ENCODE assay signal across 17 cellular contexts in the genomic region with DNA sequence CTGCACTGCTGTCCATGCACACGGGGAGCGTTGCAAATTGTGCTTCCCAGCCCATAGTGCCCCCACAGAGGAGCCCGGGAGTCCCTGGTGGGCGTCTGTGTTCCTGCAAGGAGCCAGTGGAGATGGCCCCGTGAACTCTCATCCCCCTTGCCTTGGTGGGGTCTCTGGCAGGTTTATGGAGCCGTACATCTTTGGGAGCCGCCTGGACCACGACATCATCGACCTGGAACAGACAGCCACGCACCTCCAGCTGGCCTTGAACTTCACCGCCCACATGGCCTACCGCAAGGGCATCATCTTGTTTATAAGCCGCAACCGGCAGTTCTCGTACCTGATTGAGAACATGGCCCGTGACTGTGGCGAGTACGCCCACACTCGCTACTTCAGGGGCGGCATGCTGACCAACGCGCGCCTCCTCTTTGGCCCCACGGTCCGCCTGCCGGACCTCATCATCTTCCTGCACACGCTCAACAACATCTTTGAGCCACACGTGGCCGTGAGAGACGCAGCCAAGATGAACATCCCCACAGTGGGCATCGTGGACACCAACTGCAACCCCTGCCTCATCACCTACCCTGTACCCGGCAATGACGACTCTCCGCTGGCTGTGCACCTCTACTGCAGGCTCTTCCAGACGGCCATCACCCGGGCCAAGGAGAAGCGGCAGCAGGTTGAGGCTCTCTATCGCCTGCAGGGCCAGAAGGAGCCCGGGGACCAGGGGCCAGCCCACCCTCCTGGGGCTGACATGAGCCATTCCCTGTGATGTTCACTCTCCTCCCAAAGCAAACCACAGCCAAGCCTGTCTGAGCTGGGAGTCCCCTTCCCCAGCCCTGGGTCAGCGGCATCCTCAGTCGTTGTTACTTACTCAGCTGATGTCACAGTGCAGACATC. TPM values are rescaled to one million over a fixed set of nuclear protein-coding genes. Genes with fewer than 3 reads are reported as not detected.
DNase-seq lines count a peak whose midpoint lies in the region; ATAC-seq, FAIRE-seq and TF ChIP-seq lines count a peak whose summit lies in the region.
"Had no signal": no experiment of that assay in that cellular context is flagged by ENCODE, and none has a peak within 500 bp of the region (broad histone marks: within the 10 kb centered on the region; RNA-seq: fewer than 3 reads in every experiment).

No MANE protein-coding gene starts in this region.

- no peak overlapping the region for H2AFZ ChIP-seq in GM23338
- no peak overlapping the region for H2AFZ ChIP-seq in K562 (ENCODE audit: low read depth, low read length)

- no peak overlapping the region for H3K27ac Mint-ChIP-seq in CD4-positive, CD25-positive, alpha-beta regulatory T cell
- no peak overlapping the region for H3K27ac Mint-ChIP-seq in GM23338
- H3K27ac Mint-ChIP-seq in naive thymus-derived CD4-positive, alpha-beta T cell, result peak overlapping the region in 1 of 9 donors; percentile 17
- H3K27ac Mint-ChIP-seq: activated naive CD8-positive, alpha-beta T cell treated with anti-CD3 and anti-CD28 coated beads, Interleukin-2, amount 50 U/mL, for 24 hours had no signal

- H3K9ac ChIP-seq in K562 (ENCODE audit: insufficient read depth in 1 of 2, low read depth in 2 of 2, low read length in 2 of 2), result no peak overlapping the region; a peak in 1 of 4 replicates

- H3K79me2 ChIP-seq in GM23338 (replicated peaks; ENCODE audit: insufficient read depth) (peaks cover 19% of the 10 kb centered on the region), K562 (ENCODE audit: control insufficient read depth, insufficient read depth, low read length) (peaks cover 41% of the 10 kb centered on the region)

- POLR2A ChIA-PET in K562 (lab: Yijun Ruan, JAX), result interaction anchor here (1.0 to 1.2 kb wide), 2 partner anchors 14 to 56 kb away, joined by 3 read pairs; no protein-coding TSS in a partner anchor
- POLR2A ChIA-PET in naive thymus-derived CD4-positive, alpha-beta T cell (lab: Charles Lee), result no interaction called here

- peaks cover 0 to under 1% (median 0%) of the 10 kb centered on the region in 7 donors for H3K9me3 Mint-ChIP-seq in CD4-positive, CD25-positive, alpha-beta regulatory T cell
- H3K9me3 Mint-ChIP-seq in GM23338, result no peaks in the 10 kb centered on the region
- H3K9me3 Mint-ChIP-seq in naive thymus-derived CD4-positive, alpha-beta T cell, result peaks cover 0 to 10% (median 4%) of the 10 kb centered on the region in 11 donors

- no peak overlapping the region for H3K4me3 ChIP-seq in CD4-positive, CD25-positive, alpha-beta regulatory T cell (ENCODE audit: low read depth, low read length)
- H3K4me3 ChIP-seq in GM23338 (no peak overlapping the region), K562 (no peak overlapping the region)
- H3K4me3 ChIP-seq in naive thymus-derived CD4-positive, alpha-beta T cell (ENCODE audit: low read length), result no peak overlapping the region
- H3K4me3 ChIP-seq: breast epithelium, pancreas, Peyer's patch, vagina had no signal

- intact Hi-C loops in K562 (cut with micrococcal nuclease), result no loop called here
- intact Hi-C loops in naive thymus-derived CD4-positive, alpha-beta T cell (cut with micrococcal nuclease), result loop anchor here in 1 of 2 donors (5.0 to 10.0 kb wide), 2 partner anchors 1046 to 1339 kb away; partner anchors contain the start of gene RNU6ATAC

- H3K36me3 ChIP-seq in CD4-positive, CD25-positive, alpha-beta regulatory T cell (ENCODE audit: control insufficient read depth, insufficient read depth, low read length), result peaks cover 23% of the 10 kb centered on the region
- peaks cover 9% of the 10 kb centered on the region; the same call in 1 of the 2 replicates for H3K36me3 ChIP-seq in GM23338 (ENCODE audit: insufficient read depth)
- peaks cover 42% of the 10 kb centered on the region for H3K36me3 ChIP-seq in K562 (ENCODE audit: control insufficient read depth, insufficient read depth, low read length)
- H3K36me3 ChIP-seq in naive thymus-derived CD4-positive, alpha-beta T cell (ENCODE audit: control insufficient read depth in 2 of 3, insufficient read depth in 3 of 3, low read length in 3 of 3), result peaks cover 0 to 45% (median 0%) of the 10 kb centered on the region in 3 experiments
- H3K36me3 ChIP-seq: breast epithelium had no signal

- 88% methylated on average over 41 of the region's 41 CpGs for WGBS in K562 (ENCODE audit: insufficient coverage, low coverage, missing lambda C conversion rate)

- H3F3A ChIP-seq in GM23338 (replicated peaks; ENCODE audit: low read depth), result 0 out of 2 replicates have a peak, but pooled peaks cover 3% of the 10 kb centered on the region

- H3K4me1 ChIP-seq in CD4-positive, CD25-positive, alpha-beta regulatory T cell (ENCODE audit: control insufficient read depth, insufficient read depth, low read length, poor library complexity, severe bottlenecking), result peaks cover 28% of the 10 kb centered on the region
- H3K4me1 ChIP-seq in GM23338 (ENCODE audit: insufficient read depth), result no peaks in the 10 kb centered on the region; the same call in 1 of the 2 replicates
- H3K4me1 ChIP-seq in K562 (replicated peaks in 1 of 2; ENCODE audit: control insufficient read depth in 2 of 2, insufficient read depth in 2 of 2, low read length in 2 of 2), result peaks cover 26 to 90% of the 10 kb centered on the region in 2 experiments
- peaks cover 10 to 14% of the 10 kb centered on the region in 2 donors for H3K4me1 ChIP-seq in naive thymus-derived CD4-positive, alpha-beta T cell (ENCODE audit: control insufficient read depth in 2 of 2, insufficient read depth in 2 of 2, low read length in 2 of 2)
- H3K4me1 ChIP-seq: foreskin keratinocyte had no signal

- CTCF ChIA-PET in K562 (lab: Yijun Ruan, JAX; ENCODE audit: low intra/inter-chr PET ratio), result no interaction called here
- CTCF ChIA-PET in naive thymus-derived CD4-positive, alpha-beta T cell (lab: Charles Lee), result no interaction called here

- no peak overlapping the region for H3K4me2 ChIP-seq in GM23338
- H3K4me2 ChIP-seq in K562 (ENCODE audit: insufficient read depth, low read length), result no peak overlapping the region

- no peak for TF ChIP-seq POLR2A in K562 (conservative IDR thresholded peaks at IDR 0.05)

- no peak for TF ChIP-seq RAD21 in K562 (CRISPR knock-in tag; conservative IDR thresholded peaks at IDR 0.05 in 1 of 2, IDR thresholded peaks at IDR 0.05 in 1 of 2)

- no peaks in the 10 kb centered on the region for H3K27me3 ChIP-seq in CD4-positive, CD25-positive, alpha-beta regulatory T cell (ENCODE audit: control insufficient read depth, insufficient read depth, low read length)
- H3K27me3 ChIP-seq in GM23338 (ENCODE audit: insufficient read depth) (no peaks in the 10 kb centered on the region), K562 (ENCODE audit: control insufficient read depth in 2 of 2, insufficient read depth in 2 of 2, low read length in 2 of 2) (no peaks in the 10 kb centered on the region)
- H3K27me3 ChIP-seq in naive thymus-derived CD4-positive, alpha-beta T cell (ENCODE audit: control insufficient read depth in 2 of 2, insufficient read depth in 2 of 2, low read length in 2 of 2), result no peaks in the 10 kb centered on the region
- H3K27me3 ChIP-seq: breast epithelium, foreskin keratinocyte, pancreas, Peyer's patch, vagina had no signal

- DNase-seq in CD4-positive, CD25-positive, alpha-beta regulatory T cell, result no peak
- DNase-seq in GM23338 (ENCODE audit: low spot score), result no peak
- DNase-seq in K562 (ENCODE audit: extremely low read depth in 1 of 4, low spot score in 3 of 4), result no peak
- no peak for DNase-seq in naive thymus-derived CD4-positive, alpha-beta T cell
- DNase-seq in DMS79 treated with DMSO at 0.1 percent for 48 hours (lab: John Stamatoyannopoulos, UW), result no peak
- DNase-seq in islet precursor cell, result no peak
- no peak for DNase-seq in NCI-H82 (lab: John Stamatoyannopoulos, UW)

- ATAC-seq in CD4-positive, CD25-positive, alpha-beta regulatory T cell (ENCODE audit: low read depth in 2 of 2), result no peak
- ATAC-seq in GM23338 (no peak), K562 (no peak)
- ATAC-seq in naive thymus-derived CD4-positive, alpha-beta T cell, result no peak
- ATAC-seq: pancreas had no signal

- H3K9me3 ChIP-seq in CD4-positive, CD25-positive, alpha-beta regulatory T cell (ENCODE audit: control insufficient read depth in 2 of 2, low read length in 2 of 2), result no peaks in the 10 kb centered on the region
- H3K9me3 ChIP-seq in K562 (replicated peaks; ENCODE audit: control insufficient read depth, insufficient read depth, low read depth, low read length), result no peaks in the 10 kb centered on the region
- H3K9me3 ChIP-seq in naive thymus-derived CD4-positive, alpha-beta T cell (ENCODE audit: control insufficient read depth in 2 of 3, low read length in 3 of 3), result peaks cover 0 to 8% (median 0%) of the 10 kb centered on the region in 3 experiments
- H3K9me3 ChIP-seq: pancreas, Peyer's patch, vagina had no signal

- H3K27ac ChIP-seq in CD4-positive, CD25-positive, alpha-beta regulatory T cell (ENCODE audit: insufficient read depth, low read length, poor library complexity, severe bottlenecking), result no peak overlapping the region
- H3K27ac ChIP-seq in GM23338 (ENCODE audit: low read depth), result no peak overlapping the region
- no peak overlapping the region for H3K27ac ChIP-seq in K562 (ENCODE audit: extremely low read depth, low read depth, low read length)
- H3K27ac ChIP-seq in naive thymus-derived CD4-positive, alpha-beta T cell (ENCODE audit: low read depth, low read length), result no peak overlapping the region
- H3K27ac ChIP-seq: breast epithelium, foreskin keratinocyte, pancreas, Peyer's patch, vagina had no signal

- no peaks in the 10 kb centered on the region for H3K9me2 ChIP-seq in GM23338 (ENCODE audit: insufficient read depth)

- BruUV-seq in K562 (replicated peaks; lab: Mats Ljungman, UMichigan), result no TSS peak

- no peak for TF ChIP-seq EP300 in K562 (IDR thresholded peaks at IDR 0.05; ENCODE audit: low read length)

- no peaks in the 10 kb centered on the region for H3K9me1 ChIP-seq in K562 (ENCODE audit: control insufficient read depth, insufficient read depth, low read length)

- no peaks in the 10 kb centered on the region for H3K27me3 Mint-ChIP-seq in CD4-positive, CD25-positive, alpha-beta regulatory T cell
- peaks cover 14% of the 10 kb centered on the region for H3K27me3 Mint-ChIP-seq in GM23338 (ENCODE audit: insufficient read depth, low read depth, poor library complexity)
- H3K27me3 Mint-ChIP-seq in naive thymus-derived CD4-positive, alpha-beta T cell, result no peaks in the 10 kb centered on the region
- H3K27me3 Mint-ChIP-seq: activated naive CD8-positive, alpha-beta T cell treated with anti-CD3 and anti-CD28 coated beads, Interleukin-2, amount 50 U/mL, for 24 hours had no signal

- peak overlapping the region; percentile 32 to 88 (median 48) for H3K4me3 Mint-ChIP-seq in CD4-positive, CD25-positive, alpha-beta regulatory T cell
- 0 out of 3 replicates have a peak overlapping the region, but pooled peaks have one; percentile 82 for H3K4me3 Mint-ChIP-seq in GM23338
- H3K4me3 Mint-ChIP-seq in naive thymus-derived CD4-positive, alpha-beta T cell, result peak overlapping the region in 8 of 10 donors; percentile 3 to 92 (median 76)
- H3K4me3 Mint-ChIP-seq: activated naive CD8-positive, alpha-beta T cell treated with anti-CD3 and anti-CD28 coated beads, Interleukin-2, amount 50 U/mL, for 24 hours; dendritic cell treated with granulocyte-macrophage colony-stimulating factor and Interleukin-4, amounts not matched to agents 40 ng/mL and 50 ng/mL, for 4 days had no signal

- H4K20me1 ChIP-seq in GM23338 (replicated peaks; ENCODE audit: insufficient read depth), result no peaks in the 10 kb centered on the region; the same call in 1 of the 2 replicates
- peaks cover 21% of the 10 kb centered on the region for H4K20me1 ChIP-seq in K562 (replicated peaks; ENCODE audit: control insufficient read depth, insufficient read depth, low read length)

- peaks cover 13% of the 10 kb centered on the region for H3K36me3 Mint-ChIP-seq in CD4-positive, CD25-positive, alpha-beta regulatory T cell
- H3K36me3 Mint-ChIP-seq in GM23338 (ENCODE audit: low read depth), result peaks cover 39% of the 10 kb centered on the region
- peaks cover under 1 to 17% (median 8%) of the 10 kb centered on the region in 5 donors for H3K36me3 Mint-ChIP-seq in naive thymus-derived CD4-positive, alpha-beta T cell

- no peak for FAIRE-seq in K562 (lab: Jason Lieb, UNC)
- FAIRE-seq: pancreas had no signal

- peaks cover 0 to 32% (median 13%) of the 10 kb centered on the region in 4 donors for H3K4me1 Mint-ChIP-seq in CD4-positive, CD25-positive, alpha-beta regulatory T cell
- peaks cover 16% of the 10 kb centered on the region for H3K4me1 Mint-ChIP-seq in GM23338
- peaks cover 12 to 41% (median 18%) of the 10 kb centered on the region in 7 donors for H3K4me1 Mint-ChIP-seq in naive thymus-derived CD4-positive, alpha-beta T cell

- TF ChIP-seq CTCF in GM23338 (conservative IDR thresholded peaks at IDR 0.05; ENCODE audit: low read depth in 2 of 2) (no peak), K562 (IDR thresholded peaks at IDR 0.05 in 2 of 3, conservative IDR thresholded peaks at IDR 0.05 in 1 of 3; ENCODE audit: insufficient read depth in 2 of 3, low read depth in 1 of 3, low read length in 3 of 3) (no peak)

- in situ Hi-C loops in K562 (cut with MboI), result no loop called here

RNA-seq across cellular contexts. Expression of gene MRPS2, which starts 3.1 kb away (rescaled TPM):
- total RNA-seq in CD4-positive, CD25-positive, alpha-beta regulatory T cell, result 18.1 TPM
- 10 to 100 TPM; 47.1 to 56.7 (median 53.5) TPM for polyA plus RNA-seq in CD4-positive, CD25-positive, alpha-beta regulatory T cell
- 96.5 and 116 TPM in 2 replicates for total RNA-seq in GM23338 (2014; rRNA removed; shearing (Covaris generic))
- polyA plus RNA-seq in GM23338 (2016; fragmentation: Nextera tagmentation; extraction: Ambion mirVana) (83.2 and 86.6 TPM in 2 replicates), K562 (2011; rRNA removed) (81.3 and 135 TPM in 2 replicates), K562 (2014; fragmentation: Illumina TruSeq; extraction: Trizol) (167 and 221 TPM in 2 replicates), K562 (2014; fragmentation: Nextera tagmentation; extraction: Ambion mirVana) (10 to 100 TPM in 1 of 2 experiments, 1 to 10 TPM in 1; 8.0 to 10.9 TPM), K562 (2014; rRNA removed) (128 and 133 TPM in 2 replicates)
- total RNA-seq in K562 (2011; cell fraction: chromatin; rRNA removed; ENCODE audit: low replicate concordance), result 22.8 and 99.4 TPM in 2 replicates
- 83.4 and 87.4 TPM in 2 replicates for total RNA-seq in K562 (2011; cell fraction: nucleolus; rRNA removed)
- 44.5 and 53.2 TPM in 2 replicates for total RNA-seq in K562 (2011; cell fraction: nucleoplasm; rRNA removed)
- total RNA-seq in K562 (2014; rRNA removed) (120 and 168 TPM in 2 replicates), K562 (2014; rRNA removed; fragmentation: Illumina TruSeq; extraction: Trizol) (27.3 and 39.7 TPM in 2 replicates), K562 (2015; rRNA removed; fragmentation: Illumina TruSeq; extraction: Trizol) (73.9 and 75.9 TPM in 2 replicates), K562 (2021) (106 and 110 TPM in 2 replicates)
- 412 and 778 TPM in 2 replicates for polyA plus RNA-seq in K562 (2011; cell fraction: cytosol; rRNA removed)
- 169 and 254 TPM in 2 replicates for polyA plus RNA-seq in K562 (2011; cell fraction: nucleus; rRNA removed)
- polyA plus RNA-seq in K562 (2012), result 119 and 130 TPM in 2 replicates
- polyA minus RNA-seq in K562 (2011; rRNA and poly(A)+ RNA removed), result 77.8 and 115 TPM in 2 replicates
- 140 and 152 TPM in 2 replicates for polyA minus RNA-seq in K562 (2011; cell fraction: cytosol; rRNA and poly(A)+ RNA removed)
- 44.6 and 49.4 TPM in 2 replicates for polyA minus RNA-seq in K562 (2011; cell fraction: nucleus; rRNA and poly(A)+ RNA removed)
- total RNA-seq in naive thymus-derived CD4-positive, alpha-beta T cell, result 10 to 100 TPM; 19.4 to 32.3 (median 28.3) TPM
- polyA plus RNA-seq in naive thymus-derived CD4-positive, alpha-beta T cell, result 10 to 100 TPM; 48.9 to 66.1 TPM

RNA-seq across cellular contexts. Expression of gene LCN1, which starts 17.6 kb away (rescaled TPM):
- not detected for total RNA-seq in CD4-positive, CD25-positive, alpha-beta regulatory T cell
- polyA plus RNA-seq in CD4-positive, CD25-positive, alpha-beta regulatory T cell, result not detected
- total RNA-seq in GM23338 (2014; rRNA removed; shearing (Covaris generic)), result not detected in 2 replicates
- polyA plus RNA-seq in GM23338 (2016; fragmentation: Nextera tagmentation; extraction: Ambion mirVana), result 0.27 TPM in 1 of 2 replicates, not detected in the other
- total RNA-seq in K562 (2011; cell fraction: chromatin; rRNA removed; ENCODE audit: low replicate concordance), result not detected in 2 replicates
- total RNA-seq in K562 (2011; cell fraction: nucleolus; rRNA removed), result not detected in 2 replicates
- not detected in 2 replicates for total RNA-seq in K562 (2011; cell fraction: nucleoplasm; rRNA removed)
- not detected in 2 replicates for total RNA-seq in K562 (2014; rRNA removed)
- total RNA-seq in K562 (2014; rRNA removed; fragmentation: Illumina TruSeq; extraction: Trizol), result not detected in 2 replicates
- total RNA-seq in K562 (2015; rRNA removed; fragmentation: Illumina TruSeq; extraction: Trizol), result not detected in 2 replicates
- not detected in 2 replicates for total RNA-seq in K562 (2021)
- not detected in 2 replicates for polyA plus RNA-seq in K562 (2011; rRNA removed)
- polyA plus RNA-seq in K562 (2011; cell fraction: cytosol; rRNA removed), result not detected in 2 replicates
- not detected in 2 replicates for polyA plus RNA-seq in K562 (2011; cell fraction: nucleus; rRNA removed)
- polyA plus RNA-seq in K562 (2012), result not detected in 2 replicates
- not detected in 2 replicates for polyA plus RNA-seq in K562 (2014; fragmentation: Illumina TruSeq; extraction: Trizol)
- not detected for polyA plus RNA-seq in K562 (2014; fragmentation: Nextera tagmentation; extraction: Ambion mirVana)
- polyA plus RNA-seq in K562 (2014; rRNA removed), result not detected in 2 replicates
- polyA minus RNA-seq in K562 (2011; rRNA and poly(A)+ RNA removed), result not detected in 2 replicates
- polyA minus RNA-seq in K562 (2011; cell fraction: cytosol; rRNA and poly(A)+ RNA removed), result not detected in 2 replicates
- not detected in 2 replicates for polyA minus RNA-seq in K562 (2011; cell fraction: nucleus; rRNA and poly(A)+ RNA removed)
- total RNA-seq in naive thymus-derived CD4-positive, alpha-beta T cell, result not detected
- polyA plus RNA-seq in naive thymus-derived CD4-positive, alpha-beta T cell, result not detected
- total RNA-seq: breast epithelium, foreskin keratinocyte, HT-29, pancreas, Peyer's patch, skeletal muscle tissue, subcutaneous adipose tissue, vagina had no signal
- polyA plus RNA-seq: foreskin keratinocyte, pancreas had no signal

RNA-seq across cellular contexts. Expression of gene PPP1R26, which starts 24.0 kb away (rescaled TPM):
- total RNA-seq in CD4-positive, CD25-positive, alpha-beta regulatory T cell, result 2.5 TPM
- polyA plus RNA-seq in CD4-positive, CD25-positive, alpha-beta regulatory T cell, result under 1 TPM in 3 of 4 donors, not detected in 1; 0.05 to 0.64 (median 0.06) TPM
- 44.4 and 49.8 TPM in 2 replicates for total RNA-seq in GM23338 (2014; rRNA removed; shearing (Covaris generic))
- 10.7 and 11.4 TPM in 2 replicates for polyA plus RNA-seq in GM23338 (2016; fragmentation: Nextera tagmentation; extraction: Ambion mirVana)
- total RNA-seq in K562 (2011; cell fraction: chromatin; rRNA removed; ENCODE audit: low replicate concordance), result 19.1 and 41.6 TPM in 2 replicates
- total RNA-seq in K562 (2011; cell fraction: nucleolus; rRNA removed), result 25.8 and 36.4 TPM in 2 replicates
- 20.5 and 21.5 TPM in 2 replicates for total RNA-seq in K562 (2011; cell fraction: nucleoplasm; rRNA removed)
- total RNA-seq in K562 (2014; rRNA removed), result 25.1 and 29.6 TPM in 2 replicates
- 8.1 and 11.3 TPM in 2 replicates for total RNA-seq in K562 (2014; rRNA removed; fragmentation: Illumina TruSeq; extraction: Trizol)
- 18.2 and 19.4 TPM in 2 replicates for total RNA-seq in K562 (2015; rRNA removed; fragmentation: Illumina TruSeq; extraction: Trizol)
- total RNA-seq in K562 (2021), result 23.6 and 26.8 TPM in 2 replicates
- 8.6 and 9.3 TPM in 2 replicates for polyA plus RNA-seq in K562 (2011; rRNA removed)
- 9.9 and 15.5 TPM in 2 replicates for polyA plus RNA-seq in K562 (2011; cell fraction: cytosol; rRNA removed)
- 18.4 and 32.2 TPM in 2 replicates for polyA plus RNA-seq in K562 (2011; cell fraction: nucleus; rRNA removed)
- polyA plus RNA-seq in K562 (2012), result 19.0 and 28.0 TPM in 2 replicates
- 8.0 and 12.4 TPM in 2 replicates for polyA plus RNA-seq in K562 (2014; fragmentation: Illumina TruSeq; extraction: Trizol)
- under 1 TPM; 0.77 to 0.89 TPM for polyA plus RNA-seq in K562 (2014; fragmentation: Nextera tagmentation; extraction: Ambion mirVana)
- polyA plus RNA-seq in K562 (2014; rRNA removed), result 15.0 and 15.6 TPM in 2 replicates
- 10.1 and 23.5 TPM in 2 replicates for polyA minus RNA-seq in K562 (2011; rRNA and poly(A)+ RNA removed)
- polyA minus RNA-seq in K562 (2011; cell fraction: cytosol; rRNA and poly(A)+ RNA removed), result 16.4 and 18.4 TPM in 2 replicates
- 7.4 and 8.1 TPM in 2 replicates for polyA minus RNA-seq in K562 (2011; cell fraction: nucleus; rRNA and poly(A)+ RNA removed)
- 1 to 10 TPM in 1 of 5 experiments, under 1 TPM in 3, not detected in 1; 0.19 to 5.6 (median 0.43) TPM for total RNA-seq in naive thymus-derived CD4-positive, alpha-beta T cell
- under 1 TPM in 1 of 2 donors, not detected in 1; 0.05 TPM for polyA plus RNA-seq in naive thymus-derived CD4-positive, alpha-beta T cell

RNA-seq across cellular contexts. Expression of gene OBP2A, which starts 42.3 kb away (rescaled TPM):
- not detected for total RNA-seq in CD4-positive, CD25-positive, alpha-beta regulatory T cell
- polyA plus RNA-seq in CD4-positive, CD25-positive, alpha-beta regulatory T cell, result not detected
- total RNA-seq in GM23338 (2014; rRNA removed; shearing (Covaris generic)), result not detected in 2 replicates
- not detected in 2 replicates for polyA plus RNA-seq in GM23338 (2016; fragmentation: Nextera tagmentation; extraction: Ambion mirVana)
- not detected in 2 replicates for total RNA-seq in K562 (2011; cell fraction: chromatin; rRNA removed; ENCODE audit: low replicate concordance)
- total RNA-seq in K562 (2011; cell fraction: nucleolus; rRNA removed), result not detected in 2 replicates
- total RNA-seq in K562 (2011; cell fraction: nucleoplasm; rRNA removed), result not detected in 2 replicates
- not detected in 2 replicates for total RNA-seq in K562 (2014; rRNA removed)
- total RNA-seq in K562 (2014; rRNA removed; fragmentation: Illumina TruSeq; extraction: Trizol), result not detected in 2 replicates
- total RNA-seq in K562 (2015; rRNA removed; fragmentation: Illumina TruSeq; extraction: Trizol), result not detected in 2 replicates
- not detected in 2 replicates for total RNA-seq in K562 (2021)
- not detected in 2 replicates for polyA plus RNA-seq in K562 (2011; rRNA removed)
- not detected in 2 replicates for polyA plus RNA-seq in K562 (2011; cell fraction: cytosol; rRNA removed)
- not detected in 2 replicates for polyA plus RNA-seq in K562 (2011; cell fraction: nucleus; rRNA removed)
- polyA plus RNA-seq in K562 (2012), result not detected in 2 replicates
- not detected in 2 replicates for polyA plus RNA-seq in K562 (2014; fragmentation: Illumina TruSeq; extraction: Trizol)
- polyA plus RNA-seq in K562 (2014; fragmentation: Nextera tagmentation; extraction: Ambion mirVana), result not detected
- polyA plus RNA-seq in K562 (2014; rRNA removed), result not detected in 2 replicates
- polyA minus RNA-seq in K562 (2011; rRNA and poly(A)+ RNA removed), result not detected in 2 replicates
- not detected in 2 replicates for polyA minus RNA-seq in K562 (2011; cell fraction: cytosol; rRNA and poly(A)+ RNA removed)
- polyA minus RNA-seq in K562 (2011; cell fraction: nucleus; rRNA and poly(A)+ RNA removed), result not detected in 2 replicates
- not detected for total RNA-seq in naive thymus-derived CD4-positive, alpha-beta T cell
- polyA plus RNA-seq in naive thymus-derived CD4-positive, alpha-beta T cell, result not detected
- total RNA-seq: breast epithelium, foreskin keratinocyte, HT-29, pancreas, Peyer's patch, skeletal muscle tissue, subcutaneous adipose tissue, vagina had no signal
- polyA plus RNA-seq: foreskin keratinocyte, pancreas had no signal

RNA-seq across cellular contexts. Expression of gene PAEP, which starts 57.9 kb away (rescaled TPM):
- not detected for total RNA-seq in CD4-positive, CD25-positive, alpha-beta regulatory T cell
- polyA plus RNA-seq in CD4-positive, CD25-positive, alpha-beta regulatory T cell, result not detected
- total RNA-seq in GM23338 (2014; rRNA removed; shearing (Covaris generic)), result not detected in 2 replicates
- polyA plus RNA-seq in GM23338 (2016; fragmentation: Nextera tagmentation; extraction: Ambion mirVana) (not detected in 2 replicates), K562 (2011; rRNA removed) (2.3 and 4.5 TPM in 2 replicates), K562 (2014; fragmentation: Illumina TruSeq; extraction: Trizol) (0.78 and 1.0 TPM in 2 replicates), K562 (2014; fragmentation: Nextera tagmentation; extraction: Ambion mirVana) (under 1 TPM; 0.22 to 0.30 TPM), K562 (2014; rRNA removed) (0.70 and 0.90 TPM in 2 replicates)
- 8.0 and 29.5 TPM in 2 replicates for total RNA-seq in K562 (2011; cell fraction: chromatin; rRNA removed; ENCODE audit: low replicate concordance)
- 9.2 and 26.2 TPM in 2 replicates for total RNA-seq in K562 (2011; cell fraction: nucleolus; rRNA removed)
- total RNA-seq in K562 (2011; cell fraction: nucleoplasm; rRNA removed), result 14.7 and 28.6 TPM in 2 replicates
- total RNA-seq in K562 (2014; rRNA removed) (0.41 and 0.57 TPM in 2 replicates), K562 (2014; rRNA removed; fragmentation: Illumina TruSeq; extraction: Trizol) (0.44 TPM in 1 of 2 replicates, not detected in the other), K562 (2015; rRNA removed; fragmentation: Illumina TruSeq; extraction: Trizol) (0.53 and 0.58 TPM in 2 replicates), K562 (2021) (0.51 and 0.69 TPM in 2 replicates)
- polyA plus RNA-seq in K562 (2011; cell fraction: cytosol; rRNA removed), result 2.4 and 9.4 TPM in 2 replicates
- 8.6 and 39.7 TPM in 2 replicates for polyA plus RNA-seq in K562 (2011; cell fraction: nucleus; rRNA removed)
- polyA plus RNA-seq in K562 (2012), result 4.6 and 26.7 TPM in 2 replicates
- polyA minus RNA-seq in K562 (2011; rRNA and poly(A)+ RNA removed), result 0.57 and 1.9 TPM in 2 replicates
- polyA minus RNA-seq in K562 (2011; cell fraction: cytosol; rRNA and poly(A)+ RNA removed), result 2.1 and 2.2 TPM in 2 replicates
- polyA minus RNA-seq in K562 (2011; cell fraction: nucleus; rRNA and poly(A)+ RNA removed), result 3.4 TPM in 1 of 2 replicates, not detected in the other
- total RNA-seq in naive thymus-derived CD4-positive, alpha-beta T cell, result not detected
- polyA plus RNA-seq in naive thymus-derived CD4-positive, alpha-beta T cell, result not detected
- total RNA-seq: breast epithelium, foreskin keratinocyte, HT-29, pancreas, Peyer's patch, skeletal muscle tissue, subcutaneous adipose tissue, vagina had no signal
- polyA plus RNA-seq: foreskin keratinocyte, pancreas had no signal
